In the genomic region with DNA sequence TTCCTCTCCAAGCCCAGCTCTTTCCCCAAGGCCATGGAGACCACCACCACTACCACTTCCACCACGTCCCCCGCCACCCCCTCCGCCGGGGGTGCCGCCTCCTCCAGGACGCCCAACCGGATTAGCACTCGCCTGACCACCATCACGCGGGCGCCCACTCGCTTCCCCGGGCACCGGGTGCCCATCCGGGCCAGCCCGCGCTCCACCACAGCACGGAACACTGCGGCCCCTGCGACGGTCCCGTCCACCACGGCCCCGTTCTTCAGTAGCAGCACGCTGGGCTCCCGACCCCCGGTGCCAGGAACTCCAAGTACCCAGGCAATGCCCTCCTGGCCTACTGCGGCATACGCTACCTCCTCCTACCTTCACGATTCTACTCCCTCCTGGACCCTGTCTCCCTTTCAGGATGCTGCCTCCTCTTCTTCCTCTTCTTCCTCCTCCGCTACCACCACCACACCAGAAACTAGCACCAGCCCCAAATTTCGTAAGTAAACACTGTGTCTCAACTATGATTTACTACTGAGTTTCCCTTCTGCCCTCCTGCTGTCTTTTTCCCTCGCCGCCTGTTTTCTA, we compare ENCODE assay signal across 11 cellular contexts. TPM values are rescaled to one million over a fixed set of nuclear protein-coding genes. Genes with fewer than 3 reads are reported as not detected.
DNase-seq lines count a peak whose midpoint lies in the region; ATAC-seq, FAIRE-seq and TF ChIP-seq lines count a peak whose summit lies in the region.
"Had no signal": no experiment of that assay in that cellular context is flagged by ENCODE, and none has a peak within 500 bp of the region (broad histone marks: within the 10 kb centered on the region; RNA-seq: fewer than 3 reads in every experiment).

No MANE protein-coding gene starts in this region.

- H3K9me3 ChIP-seq in CD8-positive, alpha-beta memory T cell (ENCODE audit: low read length) = no peaks in the 10 kb centered on the region
- no peaks in the 10 kb centered on the region for H3K9me3 ChIP-seq in HUES6 (ENCODE audit: control insufficient read depth, insufficient read depth, low read depth, low read length)
- H3K9me3 ChIP-seq in H1 (ENCODE audit: insufficient read depth in 2 of 2, low read depth in 1 of 2, low read length in 1 of 2) = no peaks in the 10 kb centered on the region
- H3K9me3 ChIP-seq in neural progenitor cell (ENCODE audit: low read depth) = no peaks in the 10 kb centered on the region
- H3K9me3 ChIP-seq: SJSA1 had no signal

- H3K4me2 ChIP-seq in H1 (ENCODE audit: insufficient read depth in 1 of 2, low read depth in 2 of 2, low read length in 2 of 2) (peak overlapping the region; percentile 87 to 88), neural progenitor cell (peak overlapping the region; percentile 89)

- peak overlapping the region; percentile 2 for H3K4ac ChIP-seq in H1 (replicated peaks; ENCODE audit: insufficient read length, low read depth, low read length)

- no peaks in the 10 kb centered on the region for H3K27me3 ChIP-seq in CD8-positive, alpha-beta memory T cell (ENCODE audit: insufficient read depth, low read length, poor library complexity, severe bottlenecking)
- H3K27me3 ChIP-seq in HUES6 (ENCODE audit: control insufficient read depth, insufficient read depth, low read length) (peaks cover 61% of the 10 kb centered on the region), H1 (replicated peaks in 1 of 4; ENCODE audit: control insufficient read depth in 3 of 4, extremely low read depth in 1 of 4, insufficient read depth in 3 of 4, low read length in 3 of 4) (peaks cover 1 to 22% (median 17%) of the 10 kb centered on the region in 4 experiments), neural progenitor cell (peaks cover 66% of the 10 kb centered on the region)

- no peak overlapping the region for H3K27ac ChIP-seq in CD8-positive, alpha-beta memory T cell (ENCODE audit: low read depth, low read length)
- no peak overlapping the region for H3K27ac ChIP-seq in HUES6 (ENCODE audit: low read depth, low read length)
- no peak overlapping the region for H3K27ac ChIP-seq in H1 (ENCODE audit: low read depth, low read length)
- H3K27ac ChIP-seq in neural progenitor cell = no peak overlapping the region
- H3K27ac ChIP-seq: SJSA1 had no signal

- no peak overlapping the region for H4K5ac ChIP-seq in H1 (ENCODE audit: insufficient read length, low read depth, low read length)

- TF ChIP-seq CTCF in H1 (IDR thresholded peaks at IDR 0.05; ENCODE audit: control extremely low read depth in 1 of 3, insufficient read depth in 1 of 3, low read depth in 1 of 3, low read length in 3 of 3) (no peak), neural progenitor cell (IDR thresholded peaks at IDR 0.05) (no peak)

- peak overlapping the region; percentile 81 for H3K18ac ChIP-seq in H1 (ENCODE audit: extremely low read depth, low read length)

- H3K27me3 Mint-ChIP-seq in CD8-positive, alpha-beta memory T cell = peaks cover 25 to 45% of the 10 kb centered on the region in 2 donors
- peaks cover 10% of the 10 kb centered on the region for H3K27me3 Mint-ChIP-seq in neural progenitor cell (ENCODE audit: insufficient read depth, low read depth)

- no peaks in the 10 kb centered on the region for H3K4me1 ChIP-seq in CD8-positive, alpha-beta memory T cell (ENCODE audit: insufficient read depth, low read length)
- H3K4me1 ChIP-seq in HUES6 (ENCODE audit: control insufficient read depth, insufficient read depth, low read length) (peaks cover 30% of the 10 kb centered on the region; the same call in 1 of the 2 replicates), H1 (replicated peaks in 1 of 4; ENCODE audit: control insufficient read depth in 3 of 4, insufficient read depth in 4 of 4, low read length in 3 of 4) (peaks cover 5 to 9% (median 6%) of the 10 kb centered on the region in 4 experiments; a peak in 6 of 7 replicates), neural progenitor cell (peaks cover 32% of the 10 kb centered on the region)
- H3K4me1 ChIP-seq: SJSA1 had no signal

- H3K4me1 Mint-ChIP-seq in CD8-positive, alpha-beta memory T cell = peaks cover 3 to 8% (median 4%) of the 10 kb centered on the region in 3 donors
- H3K4me1 Mint-ChIP-seq in neural progenitor cell = peaks cover 41% of the 10 kb centered on the region

- no peak overlapping the region for H2AK5ac ChIP-seq in H1 (ENCODE audit: low read depth, low read length)

- peaks cover 0 to 3% (median 0%) of the 10 kb centered on the region in 3 donors for H3K36me3 Mint-ChIP-seq in CD8-positive, alpha-beta memory T cell
- no peaks in the 10 kb centered on the region for H3K36me3 Mint-ChIP-seq in neural progenitor cell

- peak overlapping the region in 5 of 7 donors; percentile 3 to 48 (median 31) for H3K4me3 Mint-ChIP-seq in CD8-positive, alpha-beta memory T cell
- H3K4me3 Mint-ChIP-seq in neural progenitor cell = peak overlapping the region; percentile 93

- H3K79me2 ChIP-seq in H1 (ENCODE audit: control insufficient read depth in 1 of 2, insufficient read depth in 2 of 2, low read length in 2 of 2) (peaks cover 0 to 27% of the 10 kb centered on the region in 2 experiments; a peak in 2 of 4 replicates), neural progenitor cell (ENCODE audit: low read depth) (no peaks in the 10 kb centered on the region)

- peaks cover 20% of the 10 kb centered on the region for H3K23me2 ChIP-seq in H1 (ENCODE audit: low read depth, low read length)

- FAIRE-seq in H1 (lab: Jason Lieb, UNC) = no peak

- no peak overlapping the region for H2BK5ac ChIP-seq in H1 (ENCODE audit: low read depth, low read length)

- no peak overlapping the region for H3K56ac ChIP-seq in H1 (replicated peaks; ENCODE audit: insufficient read length, low read depth, low read length)

- peak overlapping the region; percentile 93; the same call in 1 of the 2 replicates for H2BK12ac ChIP-seq in H1 (ENCODE audit: low read depth, low read length)

- no peaks in the 10 kb centered on the region for H3K36me3 ChIP-seq in CD8-positive, alpha-beta memory T cell (ENCODE audit: insufficient read depth, low read length)
- H3K36me3 ChIP-seq in HUES6 (ENCODE audit: control insufficient read depth, insufficient read depth, low read length) (no peaks in the 10 kb centered on the region), H1 (ENCODE audit: control insufficient read depth in 2 of 4, insufficient read depth in 4 of 4, low read length in 3 of 4) (no peaks in the 10 kb centered on the region), neural progenitor cell (no peaks in the 10 kb centered on the region)
- H3K36me3 ChIP-seq: SJSA1 had no signal

- no peak overlapping the region for H3K14ac ChIP-seq in H1 (ENCODE audit: insufficient read length)

- no peak for DNase-seq in CD8-positive, alpha-beta memory T cell
- DNase-seq in H1 (ENCODE audit: low read depth in 1 of 2, low spot score in 2 of 2) = peak in 1 of 2 experiments; percentile 64
- DNase-seq in neural progenitor cell (ENCODE audit: low spot score) = no peak
- no peak for DNase-seq in NK-92 treated with Interleukin-12 subunit alpha and Interleukin-12 subunit beta, amount 100 ng/mL, for 24 hours (lab: John Stamatoyannopoulos, UW)
- DNase-seq in NCI-H1048 (lab: John Stamatoyannopoulos, UW) = no peak
- DNase-seq in COLO668 (lab: John Stamatoyannopoulos, UW; ENCODE audit: unreplicated experiment) = no peak
- DNase-seq: NCI-H2081 had no signal

- H2BK15ac ChIP-seq in H1 (ENCODE audit: low read length) = peak overlapping the region; percentile 83; the same call in 1 of the 2 replicates

- CTCF ChIA-PET in CD8-positive, alpha-beta memory T cell (lab: Charles Lee) = no interaction called here
- CTCF ChIA-PET in H1 (lab: Charles Lee; ENCODE audit: partially characterized antibody) = interaction anchor here (0.6 to 1.8 kb wide), 4 partner anchors 10 to 952 kb away, joined by 3 to 4 read pairs (median 3); no protein-coding TSS in a partner anchor

- peak overlapping the region; percentile 14 for H4K91ac ChIP-seq in H1 (replicated peaks; ENCODE audit: insufficient read length, low read length)

- H2BK20ac ChIP-seq in H1 (ENCODE audit: low read length) = 0 out of 2 replicates have a peak overlapping the region, but pooled peaks have one; percentile 57

- no peak for TF ChIP-seq EP300 in H1 (IDR thresholded peaks at IDR 0.05; ENCODE audit: borderline replicate concordance in 1 of 2, low read depth in 2 of 2, low read length in 2 of 2)

- H3F3A ChIP-seq in neural progenitor cell (ENCODE audit: low read depth) = peaks cover 24% of the 10 kb centered on the region

- POLR2A ChIA-PET in CD8-positive, alpha-beta memory T cell (lab: Charles Lee) = no interaction called here
- POLR2A ChIA-PET in H1 (lab: Charles Lee; ENCODE audit: partially characterized antibody) = interaction anchor here (0.7 kb wide), 1 partner anchor 11 kb away, joined by 3 read pairs; no protein-coding TSS in a partner anchor

- no peak overlapping the region for H2BK120ac ChIP-seq in H1 (replicated peaks; ENCODE audit: low read depth, low read length)

- H3K79me1 ChIP-seq in H1 (ENCODE audit: low read depth, low read length) = no peaks in the 10 kb centered on the region

- ATAC-seq in HG03097 (IDR thresholded peaks at IDR 0.05; ENCODE audit: low FRiP score, unreplicated experiment) = no peak

- no peak for TF ChIP-seq RAD21 in H1 (IDR thresholded peaks at IDR 0.05 in 1 of 2, conservative IDR thresholded peaks at IDR 0.05 in 1 of 2; ENCODE audit: low read depth in 2 of 2, low read length in 2 of 2)

- H3K4me3 ChIP-seq in CD8-positive, alpha-beta memory T cell (ENCODE audit: low read length) = no peak overlapping the region
- H3K4me3 ChIP-seq in HUES6 (ENCODE audit: low read depth, low read length) = peak overlapping the region; percentile 73
- peak overlapping the region; percentile 58 to 72 (median 67) for H3K4me3 ChIP-seq in H1 (ENCODE audit: extremely low read depth in 1 of 4, insufficient read depth in 2 of 4, low read depth in 3 of 4, low read length in 4 of 4)
- peak overlapping the region; percentile 66 for H3K4me3 ChIP-seq in neural progenitor cell
- H3K4me3 ChIP-seq: SJSA1 had no signal

- H3K27ac Mint-ChIP-seq in CD8-positive, alpha-beta memory T cell = no peak overlapping the region
- H3K27ac Mint-ChIP-seq in neural progenitor cell = peak overlapping the region; percentile 20

- H2AFZ ChIP-seq in H1 (ENCODE audit: low read length) (peak overlapping the region; percentile 81; the same call in 1 of the 2 replicates), neural progenitor cell (replicated peaks) (peak overlapping the region; percentile 84)

- peaks cover 7 to 22% (median 11%) of the 10 kb centered on the region in 5 donors for H3K9me3 Mint-ChIP-seq in CD8-positive, alpha-beta memory T cell
- no peaks in the 10 kb centered on the region for H3K9me3 Mint-ChIP-seq in neural progenitor cell

- peak overlapping the region; percentile 53 for H3K9ac ChIP-seq in HUES6 (ENCODE audit: low read length)
- peak overlapping the region; percentile 29 to 55 (median 40); a peak in 5 of 7 replicates for H3K9ac ChIP-seq in H1 (replicated peaks in 1 of 4; ENCODE audit: extremely low read depth in 1 of 4, low read depth in 3 of 4, low read length in 3 of 4)
- no peak overlapping the region for H3K9ac ChIP-seq in neural progenitor cell

- H3K23ac ChIP-seq in H1 (ENCODE audit: insufficient read length) = no peak overlapping the region

- 3% methylated on average over 28 of the region's 34 CpGs; no CpG with 5 or more reads in 1 of the 2 experiments for WGBS in H1 (ENCODE audit: extremely low coverage in 1 of 2, insufficient coverage in 1 of 2, insufficient read length in 1 of 2, insufficient replicate concordance in 2 of 2, low coverage in 1 of 2, low lambda C conversion rate in 2 of 2, missing lambda C conversion rate in 1 of 2), 2 experiments

- no peak for TF ChIP-seq POLR2A in H1 (IDR thresholded peaks at IDR 0.05; ENCODE audit: control extremely low read depth in 1 of 2, low read depth in 2 of 2, low read length in 2 of 2)

- H4K20me1 ChIP-seq in H1 (replicated peaks in 1 of 2; ENCODE audit: control insufficient read depth in 1 of 2, insufficient read depth in 2 of 2, low read length in 2 of 2) (peaks cover 0 to 2% of the 10 kb centered on the region in 2 experiments), neural progenitor cell (ENCODE audit: low read depth) (peaks cover 15% of the 10 kb centered on the region)

- peak overlapping the region; percentile 60; the same call in 1 of the 2 replicates for H4K8ac ChIP-seq in H1 (ENCODE audit: extremely low read depth, insufficient read depth, low read length)

RNA-seq across cellular contexts. Expression of gene NRG3, which starts 0.8 kb away (rescaled TPM):
- total RNA-seq in CD8-positive, alpha-beta memory T cell = not detected
- not detected for polyA plus RNA-seq in CD8-positive, alpha-beta memory T cell
- 4.3 and 5.0 TPM in 2 replicates for total RNA-seq in H1 (2021; fragmentation: NEBNext Ultra II Directional; extraction: Animal tissue kit (Norgen Biotek cat#: 25700))
- polyA plus RNA-seq in H1 (2011; rRNA removed) = 4.2 and 6.0 TPM in 2 replicates
- 2.4 TPM for polyA plus RNA-seq in H1 (2011; cell fraction: cytosol; rRNA removed)
- polyA plus RNA-seq in H1 (2011; cell fraction: nucleus; rRNA removed) = 12.3 TPM
- 2.5 to 3.3 TPM (median 3.2 TPM) in 4 replicates for polyA plus RNA-seq in H1 (2012, experiment 1 of 2)
- 1.1 TPM for polyA plus RNA-seq in H1 (2012, experiment 2 of 2)
- polyA plus RNA-seq in H1 (2013, experiment 1 of 2) = 2.6 TPM
- polyA plus RNA-seq in H1 (2013, experiment 2 of 2) = 2.7 TPM
- 8.0 and 10.3 TPM in 2 replicates for polyA minus RNA-seq in H1 (2011; rRNA and poly(A)+ RNA removed)
- polyA minus RNA-seq in H1 (2011; cell fraction: cytosol; rRNA and poly(A)+ RNA removed) = 4.4 TPM
- 77.4 TPM for polyA minus RNA-seq in H1 (2011; cell fraction: nucleus; rRNA and poly(A)+ RNA removed)
- total RNA-seq in neural progenitor cell (ENCODE audit: low replicate concordance) = 1.9 and 3.8 TPM in 2 replicates
- total RNA-seq: fibroblast of lung, SJSA1 had no signal
- polyA plus RNA-seq: fibroblast of lung had no signal
